ENCODE assay signal across 8 cellular contexts in the genomic region with DNA sequence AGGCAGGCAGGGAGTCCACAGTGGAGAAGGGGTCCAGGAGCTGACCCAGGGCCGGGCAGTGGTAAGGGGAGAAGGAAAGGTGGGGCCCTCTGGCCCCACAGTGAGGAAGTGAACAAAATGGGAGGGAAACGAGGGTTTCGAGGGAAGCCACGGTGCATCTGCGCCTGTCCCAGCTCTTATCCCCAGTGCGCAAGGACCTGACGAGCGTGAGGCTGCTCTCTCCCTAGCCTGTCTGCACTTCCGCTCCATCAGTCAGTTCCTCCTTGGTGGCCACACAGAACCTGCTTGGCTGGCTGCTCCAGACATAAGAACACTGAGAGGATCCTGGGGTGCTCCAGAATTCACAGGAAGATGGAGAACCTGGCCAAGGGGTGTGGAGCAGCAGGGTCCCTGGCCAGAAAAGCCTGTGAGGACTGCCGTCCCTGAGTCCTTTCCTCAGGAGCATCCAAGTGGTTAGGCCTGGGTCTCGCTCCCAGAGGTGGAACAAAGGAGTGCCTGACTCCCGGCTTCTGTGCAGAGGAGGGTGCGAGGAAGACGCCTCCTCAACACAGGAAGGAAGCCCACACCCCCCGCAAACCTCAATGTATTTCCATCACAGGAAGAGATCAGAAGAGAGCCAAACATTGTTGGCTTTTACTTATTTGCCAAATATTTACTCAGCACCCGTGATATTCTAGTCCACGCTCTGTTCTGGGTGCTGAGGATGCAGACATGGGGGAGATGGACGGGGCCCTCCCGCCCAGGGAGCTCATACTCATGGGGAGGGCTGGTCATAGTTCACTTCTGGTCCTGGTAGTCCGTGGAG. TPM values are rescaled to one million over a fixed set of nuclear protein-coding genes. Genes with fewer than 3 reads are reported as not detected.
DNase-seq lines count a peak whose midpoint lies in the region; ATAC-seq and TF ChIP-seq lines count a peak whose summit lies in the region.

No MANE protein-coding gene starts in this region.

- WGBS in transverse colon (ENCODE audit: low coverage in 1 of 2), 2 donors: 47 to 57% methylated on average over 5 to 20 of the region's 20 CpGs

- TF ChIP-seq EP300 in transverse colon (IDR thresholded peaks at IDR 0.05; ENCODE audit: low read depth): no peak

- in situ Hi-C loops in transverse colon (cut with MboI; ENCODE audit: low pct_ligation_motif_present in 1 of 4, low pct_unique_long_range_greater_than_20kb in 1 of 4, low sequenced_read_pairs in 3 of 4): no loop called here

- no peaks in the 10 kb centered on the region for H3K36me3 ChIP-seq in transverse colon

- TF ChIP-seq POLR2A in transverse colon (IDR thresholded peaks at IDR 0.05): no peak

- H3K27ac ChIP-seq in transverse colon: peak overlapping the region in 2 of 4 donors; percentile 1 to 34

- DNase-seq in SIG-M5 treated with dmso at 0.1 percent for 504 hours (lab: John Stamatoyannopoulos, UW; ENCODE audit: unreplicated experiment): peak; percentile 76
- DNase-seq in SIG-M5 (lab: John Stamatoyannopoulos, UW): no peak
- peak; percentile 54 for DNase-seq in activated T-cell treated with anti-CD3 and anti-CD28 coated beads, Interleukin-2, amount 50 U/mL, for 1 hour
- DNase-seq in medulla oblongata (ENCODE audit: extremely low spot score): peak; percentile 62
- peak; percentile 41 for DNase-seq in transverse colon
- no peak for DNase-seq in NCI-H1048 (lab: John Stamatoyannopoulos, UW)

- no peaks in the 10 kb centered on the region for H3K27me3 ChIP-seq in transverse colon

- H3K9me3 ChIP-seq in transverse colon: no peaks in the 10 kb centered on the region

- no peak for TF ChIP-seq CTCF in transverse colon (IDR thresholded peaks at IDR 0.05)

- peaks cover 0 to 28% (median 11%) of the 10 kb centered on the region in 4 donors for H3K4me1 ChIP-seq in transverse colon

- ATAC-seq in GM19023 (IDR thresholded peaks at IDR 0.05; ENCODE audit: unreplicated experiment) (no peak), HG02623 (IDR thresholded peaks at IDR 0.05; ENCODE audit: unreplicated experiment) (no peak)

- no peak overlapping the region for H3K4me3 ChIP-seq in transverse colon

- intact Hi-C loops in transverse colon (cut with DNase I; ENCODE audit: low total_unique reads): no loop called here

RNA-seq across cellular contexts. Expression of a gene that starts 43.7 kb away (rescaled TPM):
- total RNA-seq in transverse colon: 10 to 100 TPM in 3 of 4 donors, 1 to 10 TPM in 1; 3.6 to 23.9 (median 17.4) TPM

RNA-seq across cellular contexts. Expression of a gene that starts 55.8 kb away (rescaled TPM):
- 10 to 100 TPM in 3 of 4 donors, 1 to 10 TPM in 1; 9.7 to 55.3 (median 12.7) TPM for total RNA-seq in transverse colon

Comparison
In these comparisons a context has a peak if more than half of its experiments do, and no peak if none do; other contexts are left out.
1. DNase-seq: peak in SIG-M5 treated with dmso at 0.1 percent for 504 hours (single experiment), activated T-cell treated with anti-CD3 and anti-CD28 coated beads, Interleukin-2, amount 50 U/mL, for 1 hour (single experiment), medulla oblongata (single experiment) and transverse colon (single experiment); none in SIG-M5 (single experiment) and NCI-H1048 (single experiment).